In genomic region chr10:114519306-114519669, GRCh38 we compare ENCODE assay signal across 9 cellular contexts.
DNase-seq lines count a peak whose midpoint lies in the region; ATAC-seq lines count a peak whose summit lies in the region.
"Had no signal": no experiment of that assay in that cellular context is flagged by ENCODE, and none has a peak within 500 bp of the region (broad histone marks: within the 10 kb centered on the region; RNA-seq: fewer than 3 reads in every experiment).

No MANE protein-coding gene starts in this region.

- H3K36me3 Mint-ChIP-seq in activated naive CD4-positive, alpha-beta T cell treated with anti-CD3 and anti-CD28 coated beads, Interleukin-2, amount 50 U/mL, for 24 hours = peaks cover 13% of the 10 kb centered on the region
- peaks cover 26% of the 10 kb centered on the region for H3K36me3 Mint-ChIP-seq in memory B cell

- peaks cover 96% of the 10 kb centered on the region for H3K4me1 Mint-ChIP-seq in activated naive CD4-positive, alpha-beta T cell treated with anti-CD3 and anti-CD28 coated beads, Interleukin-2, amount 50 U/mL, for 24 hours
- H3K4me1 Mint-ChIP-seq in memory B cell = peaks cover 72% of the 10 kb centered on the region

- DNase-seq in activated naive CD4-positive, alpha-beta T cell (lab: John Stamatoyannopoulos, UW) = no peak
- DNase-seq in cerebellar cortex (ENCODE audit: low spot score) = peak; percentile 57
- DNase-seq in memory B cell (ENCODE audit: low spot score in 2 of 2) = no peak
- peak; percentile 80 for DNase-seq in ureter (ENCODE audit: low spot score)
- no peak for DNase-seq in DMS153 (lab: John Stamatoyannopoulos, UW)
- DNase-seq in NCI-H1092 treated with DMSO at 0.1 percent for 48 hours (lab: John Stamatoyannopoulos, UW) = no peak

- no peak for ATAC-seq in memory B cell (ENCODE audit: low read depth)
- ATAC-seq in GM18511 (IDR thresholded peaks at IDR 0.05; ENCODE audit: unreplicated experiment) = no peak

- no peaks in the 10 kb centered on the region for H3K27me3 Mint-ChIP-seq in activated naive CD4-positive, alpha-beta T cell treated with anti-CD3 and anti-CD28 coated beads, Interleukin-2, amount 50 U/mL, for 24 hours
- no peaks in the 10 kb centered on the region for H3K27me3 Mint-ChIP-seq in memory B cell

- H3K27ac Mint-ChIP-seq in activated naive CD4-positive, alpha-beta T cell treated with anti-CD3 and anti-CD28 coated beads, Interleukin-2, amount 50 U/mL, for 24 hours = peak overlapping the region; percentile 93
- peak overlapping the region; percentile 55 for H3K27ac Mint-ChIP-seq in memory B cell

- H3K4me3 Mint-ChIP-seq in activated naive CD4-positive, alpha-beta T cell treated with anti-CD3 and anti-CD28 coated beads, Interleukin-2, amount 50 U/mL, for 24 hours = peak overlapping the region; percentile 73
- no peak overlapping the region for H3K4me3 Mint-ChIP-seq in memory B cell
- H3K4me3 Mint-ChIP-seq: neural crest cell had no signal

- H3K9me3 Mint-ChIP-seq in activated naive CD4-positive, alpha-beta T cell treated with anti-CD3 and anti-CD28 coated beads, Interleukin-2, amount 50 U/mL, for 24 hours = no peaks in the 10 kb centered on the region
- no peaks in the 10 kb centered on the region for H3K9me3 Mint-ChIP-seq in memory B cell
- H3K9me3 Mint-ChIP-seq: neural crest cell had no signal

Comparison
In these comparisons a context has a peak if more than half of its experiments do, and no peak if none do; other contexts are left out.
1. DNase-seq: peak in cerebellar cortex (single experiment) and ureter (single experiment); none in activated naive CD4-positive, alpha-beta T cell (0 of 4), memory B cell (0 of 2), DMS153 (single experiment) and NCI-H1092 treated with DMSO at 0.1 percent for 48 hours (single experiment).